Comparison of ENCODE assay signal across 14 cellular contexts in genomic region chr7:106165328-106165727, GRCh38. TPM values are rescaled to one million over a fixed set of nuclear protein-coding genes. Genes with fewer than 3 reads are reported as not detected.
DNase-seq lines count a peak whose midpoint lies in the region; ATAC-seq and TF ChIP-seq lines count a peak whose summit lies in the region.
"Had no signal": no experiment of that assay in that cellular context is flagged by ENCODE, and none has a peak within 500 bp of the region (broad histone marks: within the 10 kb centered on the region; RNA-seq: fewer than 3 reads in every experiment).

No MANE protein-coding gene starts in this region.

- no peaks in the 10 kb centered on the region for H3K27me3 ChIP-seq in BE2C

- peaks cover 17% of the 10 kb centered on the region for H3K4me1 Mint-ChIP-seq in HFFc6 (ENCODE audit: low read depth)
- H3K4me1 Mint-ChIP-seq in activated B cell treated with CpG ODN at 0.5 μM for 24 hours, result peaks cover 10% of the 10 kb centered on the region
- H3K4me1 Mint-ChIP-seq in type B pancreatic cell (ENCODE audit: unreplicated experiment), result peaks cover 4% of the 10 kb centered on the region
- H3K4me1 Mint-ChIP-seq: activated CD4-positive, alpha-beta memory T cell treated with anti-CD3 and anti-CD28 coated beads, Interleukin-2, amount 10 ng/mL, durations not matched to agents 7 days and 5 days had no signal

- POLR2A ChIA-PET in activated B cell treated with CpG ODN at 0.5 μM for 24 hours (lab: Charles Lee), result interaction anchor here (0.6 to 1.4 kb wide), 9 partner anchors 9 to 415 kb away, joined by 3 to 9 read pairs (median 4); no protein-coding TSS in a partner anchor

- no peaks in the 10 kb centered on the region for H3K4me1 ChIP-seq in BE2C
- H3K4me1 ChIP-seq: HAP-1 had no signal

- no peaks in the 10 kb centered on the region for H3K36me3 ChIP-seq in BE2C
- H3K36me3 ChIP-seq: HAP-1 had no signal

- H3K27ac Mint-ChIP-seq in HFFc6, result no peak overlapping the region
- H3K27ac Mint-ChIP-seq in activated B cell treated with CpG ODN at 0.5 μM for 24 hours, result no peak overlapping the region
- H3K27ac Mint-ChIP-seq in type B pancreatic cell, result no peak overlapping the region
- H3K27ac Mint-ChIP-seq: activated CD4-positive, alpha-beta memory T cell treated with anti-CD3 and anti-CD28 coated beads, Interleukin-2, amount 10 ng/mL, durations not matched to agents 7 days and 5 days; T-helper 2 cell treated with Interferon-gamma antibody and Interleukin-4, amounts not matched to agents 5 μg/mL and 100 μg/mL, for 36 hours had no signal

- peaks cover 4% of the 10 kb centered on the region for H3K36me3 Mint-ChIP-seq in HFFc6 (ENCODE audit: low read depth)
- peaks cover 5% of the 10 kb centered on the region for H3K36me3 Mint-ChIP-seq in activated B cell treated with CpG ODN at 0.5 μM for 24 hours (ENCODE audit: low read depth)
- no peaks in the 10 kb centered on the region for H3K36me3 Mint-ChIP-seq in type B pancreatic cell

- H3K9me3 ChIP-seq in BE2C, result peaks cover 5% of the 10 kb centered on the region

- intact Hi-C loops in activated B cell treated with CpG ODN at 0.5 μM for 24 hours (cut with micrococcal nuclease), result loop anchor here (5.0 kb wide), 1 partner anchor 288 kb away; the partner anchor contains the start of gene ATXN7L1

- DNase-seq in AG10803 (ENCODE audit: low read depth) (peak; percentile 82), HFFc6 (peak; percentile 42), activated B cell treated with CpG ODN at 0.5 μM for 24 hours (no peak), foreskin fibroblast (peak; percentile 65 to 82), T-helper 9 cell (no peak), BE2C (no peak), NCI-H2081 (lab: John Stamatoyannopoulos, UW) (no peak), type B pancreatic cell (ENCODE audit: extremely low spot score, unreplicated experiment) (no peak)
- DNase-seq: activated CD4-positive, alpha-beta memory T cell treated with anti-CD3 and anti-CD28 coated beads, Interleukin-2, amount 10 ng/mL, durations not matched to agents 7 days and 5 days; activated gamma-delta T cell; DND-41; foreskin melanocyte had no signal

- H3K4me3 Mint-ChIP-seq in HFFc6, result no peak overlapping the region
- H3K4me3 Mint-ChIP-seq in activated B cell treated with CpG ODN at 0.5 μM for 24 hours, result no peak overlapping the region
- H3K4me3 Mint-ChIP-seq in type B pancreatic cell, result no peak overlapping the region
- H3K4me3 Mint-ChIP-seq: activated CD4-positive, alpha-beta memory T cell treated with anti-CD3 and anti-CD28 coated beads, Interleukin-2, amount 10 ng/mL, durations not matched to agents 7 days and 5 days; T-helper 2 cell treated with Interferon-gamma antibody and Interleukin-4, amounts not matched to agents 5 μg/mL and 100 μg/mL, for 36 hours had no signal

- H3K27me3 Mint-ChIP-seq in HFFc6 (ENCODE audit: insufficient read depth), result peaks cover 22% of the 10 kb centered on the region
- H3K27me3 Mint-ChIP-seq in activated B cell treated with CpG ODN at 0.5 μM for 24 hours, result peaks cover 2% of the 10 kb centered on the region
- peaks cover 9% of the 10 kb centered on the region for H3K27me3 Mint-ChIP-seq in type B pancreatic cell

- CTCF ChIA-PET in activated B cell treated with CpG ODN at 0.5 μM for 24 hours (lab: Charles Lee), result interaction anchor here (1.0 to 5.0 kb wide), 11 partner anchors 10 to 508 kb away, joined by 3 to 61 read pairs (median 6); no protein-coding TSS in a partner anchor

- H3K9me3 Mint-ChIP-seq in HFFc6, result peaks cover 15% of the 10 kb centered on the region
- H3K9me3 Mint-ChIP-seq in activated B cell treated with CpG ODN at 0.5 μM for 24 hours, result peaks cover 7% of the 10 kb centered on the region
- H3K9me3 Mint-ChIP-seq in type B pancreatic cell, result no peaks in the 10 kb centered on the region

- no peak for TF ChIP-seq CTCF in AG10803 (conservative IDR thresholded peaks at IDR 0.05; ENCODE audit: low read length)
- no peak for TF ChIP-seq CTCF in HFFc6 (IDR thresholded peaks at IDR 0.05)
- no peak for TF ChIP-seq CTCF in activated B cell treated with CpG ODN at 0.5 μM for 24 hours (IDR thresholded peaks at IDR 0.05)
- TF ChIP-seq CTCF in foreskin fibroblast (IDR thresholded peaks at IDR 0.05; ENCODE audit: low read depth, low read length), result no peak
- no peak for TF ChIP-seq CTCF in BE2C (IDR thresholded peaks at IDR 0.05; ENCODE audit: low read depth, low read length)
- no peak for TF ChIP-seq CTCF in type B pancreatic cell (conservative IDR thresholded peaks at IDR 0.05)

- ATAC-seq in activated B cell treated with CpG ODN at 0.5 μM for 24 hours (ENCODE audit: low read depth), result peak; percentile 71

- H3K4me3 ChIP-seq in AG10803 (ENCODE audit: low read length) (no peak overlapping the region), foreskin fibroblast (ENCODE audit: low read depth in 1 of 2, low read length in 2 of 2) (no peak overlapping the region), BE2C (ENCODE audit: low read depth, low read length) (no peak overlapping the region)
- H3K4me3 ChIP-seq: HAP-1 had no signal

RNA-seq across cellular contexts. Expression of gene SYPL1, which starts 53.2 kb away (rescaled TPM):
- 10 to 100 TPM; 66.5 to 84.0 (median 74.6) TPM for total RNA-seq in HFFc6 (2021; fragmentation: NEBNext Ultra II Directional; extraction: Animal tissue kit (Norgen Biotek cat#: 25700))
- total RNA-seq in activated B cell treated with CpG ODN at 0.5 μM for 24 hours (109 and 116 TPM in 2 replicates), type B pancreatic cell (ENCODE audit: low replicate concordance) (59.0 and 83.6 TPM in 2 replicates)
- polyA plus RNA-seq in BE2C (2012; ENCODE audit: insufficient read depth, insufficient read length, low read depth), result 33.1 TPM

Comparison
In these comparisons a context has a peak if more than half of its experiments do, and no peak if none do; other contexts are left out.
1. DNase-seq: peak in AG10803 (single experiment), HFFc6 (single experiment) and foreskin fibroblast (2 of 2); none in activated B cell treated with CpG ODN at 0.5 μM for 24 hours (single experiment), T-helper 9 cell (single experiment), BE2C (single experiment), NCI-H2081 (0 of 2) and type B pancreatic cell (single experiment).